Comparison of ENCODE assay signal across 8 cellular contexts in the genomic region with DNA sequence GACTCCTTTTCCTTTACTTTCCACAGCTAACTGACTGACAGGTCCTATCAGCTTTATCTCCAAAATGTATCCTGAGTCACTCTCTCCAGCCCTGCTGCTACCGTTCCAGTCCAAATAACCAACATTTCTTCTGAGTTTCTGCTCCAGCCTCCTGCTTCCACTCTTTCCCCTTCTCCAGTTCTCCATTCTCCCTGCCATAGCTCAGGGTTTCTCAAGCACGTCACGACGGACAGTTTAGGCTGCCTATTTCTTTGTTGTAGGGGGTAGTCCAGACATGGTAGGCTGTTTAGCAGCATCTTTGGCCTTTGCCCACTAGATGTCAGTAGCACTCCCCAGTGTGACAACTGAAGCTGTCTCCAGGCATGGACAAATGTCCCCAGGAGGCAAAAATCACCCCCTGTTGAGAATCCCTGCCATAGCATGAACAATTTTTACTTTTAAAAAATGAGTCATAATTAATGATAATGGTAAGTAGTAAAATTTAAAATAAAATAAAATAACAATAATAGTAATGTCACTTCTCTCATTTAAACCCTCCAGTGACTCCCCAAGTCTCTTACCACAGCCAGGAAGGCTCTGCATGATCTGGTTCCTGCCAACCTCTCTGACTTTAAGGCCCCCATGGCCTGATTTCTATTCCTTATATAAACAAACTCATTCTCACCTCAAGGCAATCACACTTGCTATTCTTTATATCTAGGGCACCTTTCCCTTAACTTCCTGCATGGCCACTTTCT.
A peak's percentile ranks its signal among the peaks of the same experiment; 100 is the strongest.
DNase-seq lines count a peak whose midpoint lies in the region; ATAC-seq and TF ChIP-seq lines count a peak whose summit lies in the region.

No MANE protein-coding gene starts in this region.

- peaks cover 11% of the 10 kb centered on the region for H3K4me1 ChIP-seq in BE2C

- peak overlapping the region; percentile 23; the same call in 1 of the 2 replicates for H3K27ac ChIP-seq in WERI-Rb-1

- H3K4me3 ChIP-seq in BE2C (ENCODE audit: low read depth, low read length) = peak overlapping the region; percentile 39
- H3K4me3 ChIP-seq in WERI-Rb-1 (ENCODE audit: low read depth, low read length) = no peak overlapping the region
- no peak overlapping the region for H3K4me3 ChIP-seq in cardiac fibroblast (replicated peaks in 1 of 2; ENCODE audit: low read depth in 2 of 2, low read length in 2 of 2)

- H3K27me3 ChIP-seq in BE2C (no peaks in the 10 kb centered on the region), WERI-Rb-1 (ENCODE audit: insufficient read depth, low read depth, severe bottlenecking) (no peaks in the 10 kb centered on the region)

- H3K9me3 ChIP-seq in BE2C (no peaks in the 10 kb centered on the region), WERI-Rb-1 (ENCODE audit: severe bottlenecking) (peaks cover 6% of the 10 kb centered on the region)

- ATAC-seq in GM18873 (IDR thresholded peaks at IDR 0.05; ENCODE audit: low FRiP score, unreplicated experiment) = peak; percentile 97
- ATAC-seq in HG03095 (IDR thresholded peaks at IDR 0.05; ENCODE audit: unreplicated experiment) = peak; percentile 98

- peak; percentile 99 for TF ChIP-seq CTCF in BE2C (IDR thresholded peaks at IDR 0.05; ENCODE audit: low read depth, low read length)
- peak; percentile 90 for TF ChIP-seq CTCF in WERI-Rb-1 (IDR thresholded peaks at IDR 0.05; ENCODE audit: low read depth, low read length)
- peak; percentile 93 for TF ChIP-seq CTCF in cardiac fibroblast (IDR thresholded peaks at IDR 0.05; ENCODE audit: low read depth, low read length)

- H3K36me3 ChIP-seq in BE2C (no peaks in the 10 kb centered on the region), WERI-Rb-1 (no peaks in the 10 kb centered on the region)

- peak; percentile 80 for DNase-seq in BE2C
- DNase-seq in NCI-H2196 (lab: John Stamatoyannopoulos, UW; ENCODE audit: unreplicated experiment) = peak; percentile 35
- DNase-seq in WERI-Rb-1 = peak; percentile 82
- peak; percentile 81 to 84 for DNase-seq in cardiac fibroblast (ENCODE audit: low read depth in 2 of 2)
- DNase-seq in kidney tubule cell (ENCODE audit: low spot score) = peak; percentile 76
- DNase-seq in stimulated activated CD4-positive, alpha-beta T cell treated with anti-CD3 and anti-CD28 coated beads, Interleukin-2, amount 100 ng/mL, for 48 hours = peak; percentile 38 to 47
